In genomic region chr11:62811659-62812058, GRCh38 we compare ENCODE assay signal across 34 cellular contexts. TPM values are rescaled to one million over a fixed set of nuclear protein-coding genes. Genes with fewer than 3 reads are reported as not detected.
"Had no signal": no experiment of that assay in that cellular context is flagged by ENCODE, and none has a peak within 500 bp of the region (broad histone marks: within the 10 kb centered on the region; RNA-seq: fewer than 3 reads in every experiment).

No MANE protein-coding gene starts in this region.

- H3K36me3 ChIP-seq: neutrophil, prostate gland had no signal

- H3K9me3 ChIP-seq: left ventricle myocardium inferior, mucosa of descending colon, neutrophil, pancreas, prostate gland, testis, transverse colon had no signal

- H3K27ac Mint-ChIP-seq: activated naive CD4-positive, alpha-beta T cell treated with anti-CD3 and anti-CD28 coated beads, Interleukin-2, amount 10 ng/mL, durations not matched to agents 7 days and 5 days; activated T-helper 1 cell treated with anti-CD3 and anti-CD28 coated beads, Interleukin-12 subunit alpha, Interleukin-12 subunit beta, Interleukin-2, Interleukin-4 antibody, amounts not matched to agents 30 ng/mL and 10 ng/mL and 1 ng/mL, durations not matched to agents 14 hours and 24 hours and 36 hours; endodermal cell; nephron had no signal

- H3K4me2 ChIP-seq: smooth muscle cell had no signal

- H3K9me3 Mint-ChIP-seq: activated naive CD4-positive, alpha-beta T cell treated with anti-CD3 and anti-CD28 coated beads, Interleukin-2, amount 10 ng/mL, durations not matched to agents 7 days and 5 days; activated T-helper 1 cell treated with anti-CD3 and anti-CD28 coated beads, Interleukin-12 subunit alpha, Interleukin-12 subunit beta, Interleukin-2, Interleukin-4 antibody, amounts not matched to agents 30 ng/mL and 10 ng/mL and 1 ng/mL, durations not matched to agents 14 hours and 24 hours and 36 hours; endodermal cell; nephron had no signal

- DNase-seq: activated CD4-positive, alpha-beta T cell treated with anti-CD3 and anti-CD28 coated beads for 48 hours; activated CD4-positive, alpha-beta T cell treated with anti-CD3 and anti-CD28 coated beads, Interleukin-2, amount 50 U/mL, for 48 hours; activated CD8-positive, alpha-beta memory T cell treated with anti-CD3 and anti-CD28 coated beads for 24 hours; activated gamma-delta T cell; activated naive CD4-positive, alpha-beta T cell treated with anti-CD3 and anti-CD28 coated beads, Interleukin-2, amount 10 ng/mL, durations not matched to agents 7 days and 5 days; amygdala; caudate nucleus; cortex of kidney; endodermal cell; foreskin keratinocyte; islet precursor cell; left ventricle myocardium inferior; mucosa of descending colon; retina; stimulated activated CD4-positive, alpha-beta T cell treated with anti-CD3 and anti-CD28 coated beads, Interleukin-1b, Interleukin-23, amount 100 ng/mL, for 48 hours; stimulated activated CD4-positive, alpha-beta T cell treated with anti-CD3 and anti-CD28 coated beads, Interleukin-4, amount 100 ng/mL, for 4 hours; stimulated activated CD8-positive, alpha-beta memory T cell treated with anti-CD3 and anti-CD28 coated beads, Interleukin-4, amount 100 ng/mL, for 48 hours; stimulated activated naive CD4-positive, alpha-beta T cell; T-helper 1 cell; testis; transverse colon had no signal

- ATAC-seq: activated CD4-positive, CD25-positive, alpha-beta regulatory T cell treated with anti-CD3 and anti-CD28 coated beads, Interleukin-2, amount 50 U/mL, for 24 hours; esophagus mucosa; foreskin keratinocyte; mucosa of descending colon; pancreas had no signal

- H3K27me3 Mint-ChIP-seq: activated naive CD4-positive, alpha-beta T cell treated with anti-CD3 and anti-CD28 coated beads, Interleukin-2, amount 10 ng/mL, durations not matched to agents 7 days and 5 days had no signal

- H3K4me1 ChIP-seq: pancreas, prostate gland, testis had no signal

- H3K27ac ChIP-seq: foreskin keratinocyte, left ventricle myocardium inferior, pancreas, prostate gland, testis, transverse colon, VCaP had no signal

- H3K4me3 ChIP-seq: left ventricle myocardium inferior, lung, mucosa of descending colon, pancreas, prostate gland, smooth muscle cell, testis, transverse colon had no signal

- H3K27me3 ChIP-seq: foreskin keratinocyte, neutrophil, pancreas, testis, transverse colon had no signal

- H3K4me3 Mint-ChIP-seq: activated naive CD4-positive, alpha-beta T cell treated with anti-CD3 and anti-CD28 coated beads, Interleukin-2, amount 10 ng/mL, durations not matched to agents 7 days and 5 days; activated T-helper 1 cell treated with anti-CD3 and anti-CD28 coated beads, Interleukin-12 subunit alpha, Interleukin-12 subunit beta, Interleukin-2, Interleukin-4 antibody, amounts not matched to agents 30 ng/mL and 10 ng/mL and 1 ng/mL, durations not matched to agents 14 hours and 24 hours and 36 hours; endodermal cell; nephron had no signal

RNA-seq across cellular contexts. Expression of gene TEX54, which starts 21.0 kb away (rescaled TPM):
- total RNA-seq: endodermal cell, esophagus mucosa, foreskin keratinocyte, left ventricle myocardium inferior, lung, mesenteric fat pad, mucosa of descending colon, myocyte, pancreas, prostate gland, smooth muscle cell, transverse colon, urinary bladder had no signal
- polyA plus RNA-seq: foreskin keratinocyte, lung, urinary bladder had no signal
